Comparison of ENCODE assay signal across 8 cellular contexts in the genomic region with DNA sequence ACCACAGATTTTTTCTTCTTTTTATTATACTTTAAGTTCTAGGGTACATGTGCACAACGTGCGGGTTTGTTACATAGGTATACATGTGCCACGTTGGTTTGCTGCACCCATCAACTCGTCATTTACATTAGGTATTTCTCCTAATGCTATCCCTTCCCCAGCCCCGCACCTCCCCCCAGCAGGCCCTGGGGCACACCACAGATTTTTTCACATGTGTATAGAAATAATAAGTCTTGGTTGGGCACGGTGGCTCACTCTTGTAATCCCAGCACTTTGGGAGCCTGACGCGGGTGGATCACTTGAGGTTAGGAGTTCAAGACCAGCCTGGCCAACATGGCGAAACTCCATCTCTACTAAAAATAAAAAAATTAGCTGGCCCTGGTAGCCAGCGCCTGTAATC. TPM values are rescaled to one million over a fixed set of nuclear protein-coding genes. Genes with fewer than 3 reads are reported as not detected.
DNase-seq lines count a peak whose midpoint lies in the region; ATAC-seq and TF ChIP-seq lines count a peak whose summit lies in the region.
"Not testable (repeated sequence)": the region's sequence is repeated elsewhere in the genome, so short reads cannot be mapped to it uniquely, and the experiment has no call there.

No MANE protein-coding gene starts in this region.

- H3K36me3 ChIP-seq in BLaER1: peaks cover 13% of the 10 kb centered on the region; the same call in 1 of the 2 replicates
- H3K36me3 ChIP-seq in Peyer's patch; naive thymus-derived CD4-positive, alpha-beta T cell (ENCODE audit: control insufficient read depth in 2 of 3, insufficient read depth in 3 of 3, low read length in 3 of 3): not testable (repeated sequence)

- H3K36me3 Mint-ChIP-seq in activated CD4-positive, alpha-beta memory T cell treated with anti-CD3 and anti-CD28 coated beads for 36 hours: peaks cover 20% of the 10 kb centered on the region
- H3K36me3 Mint-ChIP-seq in central memory CD8-positive, alpha-beta T cell (ENCODE audit: insufficient read depth): peaks cover 38% of the 10 kb centered on the region
- H3K36me3 Mint-ChIP-seq in naive thymus-derived CD4-positive, alpha-beta T cell: peaks cover 0 to 33% (median 12%) of the 10 kb centered on the region in 5 donors
- H3K36me3 Mint-ChIP-seq in stimulated activated naive CD8-positive, alpha-beta T cell treated with anti-CD3 and anti-CD28 coated beads, Interleukin-15, Interleukin-2, amounts not matched to agents 100 ng/mL and 50 ng/mL, for 24 hours (ENCODE audit: low read depth): peaks cover 22% of the 10 kb centered on the region

- not testable (repeated sequence) for H3K27me3 ChIP-seq in BLaER1; Peyer's patch; naive thymus-derived CD4-positive, alpha-beta T cell (ENCODE audit: control insufficient read depth in 2 of 2, insufficient read depth in 2 of 2, low read length in 2 of 2)

- TF ChIP-seq POLR2A in Peyer's patch (IDR thresholded peaks at IDR 0.05): not testable (repeated sequence)

- TF ChIP-seq CTCF in GM12864 (IDR thresholded peaks at IDR 0.05; ENCODE audit: low read depth, low read length, missing control alignments); Peyer's patch (IDR thresholded peaks at IDR 0.05): not testable (repeated sequence)

- not testable (repeated sequence) for ATAC-seq in central memory CD8-positive, alpha-beta T cell (replicated peaks; ENCODE audit: extremely low read depth, poor library complexity, severe bottlenecking); naive thymus-derived CD4-positive, alpha-beta T cell

- DNase-seq in GM12864 (ENCODE audit: low read depth); Peyer's patch; central memory CD8-positive, alpha-beta T cell (ENCODE audit: low spot score in 2 of 2); naive thymus-derived CD4-positive, alpha-beta T cell: not testable (repeated sequence)
- peak; percentile 54 for DNase-seq in activated CD4-positive, alpha-beta memory T cell treated with anti-CD3 and anti-CD28 coated beads for 36 hours
- peak; percentile 69 for DNase-seq in activated effector memory CD4-positive, alpha-beta T cell treated with anti-CD3 and anti-CD28 coated beads, Interleukin-2, amount 50 U/mL, for 16 hours

- H3K27ac Mint-ChIP-seq in activated CD4-positive, alpha-beta memory T cell treated with anti-CD3 and anti-CD28 coated beads for 36 hours: peak overlapping the region; percentile 96
- peak overlapping the region; percentile 93 for H3K27ac Mint-ChIP-seq in central memory CD8-positive, alpha-beta T cell (ENCODE audit: low read depth)
- peak overlapping the region; percentile 91 to 97 (median 95) for H3K27ac Mint-ChIP-seq in naive thymus-derived CD4-positive, alpha-beta T cell
- peak overlapping the region; percentile 96 for H3K27ac Mint-ChIP-seq in stimulated activated naive CD8-positive, alpha-beta T cell treated with anti-CD3 and anti-CD28 coated beads, Interleukin-15, Interleukin-2, amounts not matched to agents 100 ng/mL and 50 ng/mL, for 24 hours

- H3K4me3 Mint-ChIP-seq in activated CD4-positive, alpha-beta memory T cell treated with anti-CD3 and anti-CD28 coated beads for 36 hours: peak overlapping the region; percentile 87
- peak overlapping the region; percentile 87 for H3K4me3 Mint-ChIP-seq in central memory CD8-positive, alpha-beta T cell
- peak overlapping the region; percentile 80 to 97 (median 96) for H3K4me3 Mint-ChIP-seq in naive thymus-derived CD4-positive, alpha-beta T cell
- H3K4me3 Mint-ChIP-seq in stimulated activated naive CD8-positive, alpha-beta T cell treated with anti-CD3 and anti-CD28 coated beads, Interleukin-15, Interleukin-2, amounts not matched to agents 100 ng/mL and 50 ng/mL, for 24 hours: peak overlapping the region; percentile 91

- not testable (repeated sequence) for H3K4me3 ChIP-seq in BLaER1
- peak overlapping the region; percentile 31; the same call in 1 of the 2 replicates for H3K4me3 ChIP-seq in GM12864 (ENCODE audit: low read depth, low read length)
- peak overlapping the region in 3 of 4 donors; percentile 23 to 37 (median 34) for H3K4me3 ChIP-seq in Peyer's patch
- peak overlapping the region; percentile 72 for H3K4me3 ChIP-seq in naive thymus-derived CD4-positive, alpha-beta T cell (ENCODE audit: low read length)

- H3K9me3 ChIP-seq in BLaER1; Peyer's patch; naive thymus-derived CD4-positive, alpha-beta T cell (ENCODE audit: control insufficient read depth in 2 of 3, low read length in 3 of 3): not testable (repeated sequence)

- H3K9me3 Mint-ChIP-seq in activated CD4-positive, alpha-beta memory T cell treated with anti-CD3 and anti-CD28 coated beads for 36 hours; central memory CD8-positive, alpha-beta T cell; naive thymus-derived CD4-positive, alpha-beta T cell; stimulated activated naive CD8-positive, alpha-beta T cell treated with anti-CD3 and anti-CD28 coated beads, Interleukin-15, Interleukin-2, amounts not matched to agents 100 ng/mL and 50 ng/mL, for 24 hours: not testable (repeated sequence)

- H3K27ac ChIP-seq in BLaER1: peak overlapping the region; percentile 94
- peak overlapping the region; percentile 46 to 80 (median 74) for H3K27ac ChIP-seq in Peyer's patch
- H3K27ac ChIP-seq in naive thymus-derived CD4-positive, alpha-beta T cell (ENCODE audit: low read depth, low read length): peak overlapping the region; percentile 78

- intact Hi-C loops in activated CD4-positive, alpha-beta memory T cell treated with anti-CD3 and anti-CD28 coated beads for 36 hours (cut with micrococcal nuclease): loop anchor here (1.0 to 10.0 kb wide), 6 partner anchors 9 to 851 kb away; partner anchors contain the start of gene RAPGEF6
- intact Hi-C loops in naive thymus-derived CD4-positive, alpha-beta T cell (cut with micrococcal nuclease): loop anchor here in 1 of 2 donors (5.0 to 10.0 kb wide), 2 partner anchors 33 to 851 kb away; no protein-coding TSS in a partner anchor

- H4K20me1 ChIP-seq in BLaER1: not testable (repeated sequence)

- CTCF ChIA-PET in activated CD4-positive, alpha-beta memory T cell treated with anti-CD3 and anti-CD28 coated beads for 36 hours (lab: Charles Lee): interaction anchor here (1.1 to 3.9 kb wide), 4 partner anchors 10 to 143 kb away, joined by 3 to 27 read pairs (median 7); partner anchors contain the start of gene CDC42SE2
- CTCF ChIA-PET in naive thymus-derived CD4-positive, alpha-beta T cell (lab: Charles Lee): interaction anchor here (3.4 to 5.3 kb wide), 2 partner anchors 11 to 12 kb away, joined by 15 to 34 read pairs; partner anchors contain the start of gene CDC42SE2

- H3K9ac ChIP-seq in BLaER1: peak overlapping the region; percentile 73; the same call in 1 of the 2 replicates

- H3K4me2 ChIP-seq in BLaER1: peak overlapping the region; percentile 92

- POLR2A ChIA-PET in activated CD4-positive, alpha-beta memory T cell treated with anti-CD3 and anti-CD28 coated beads for 36 hours (lab: Charles Lee): interaction anchor here (0.7 to 5.7 kb wide), 13 partner anchors 11 to 131 kb away, joined by 3 to 73 read pairs (median 7); partner anchors contain the start of genes CDC42SE2 and HINT1
- POLR2A ChIA-PET in naive thymus-derived CD4-positive, alpha-beta T cell (lab: Charles Lee): interaction anchor here (0.9 to 10.9 kb wide), 13 partner anchors 10 to 128 kb away, joined by 3 to 237 read pairs (median 6); partner anchors contain the start of gene CDC42SE2

- H3K4me1 ChIP-seq in BLaER1 (peaks cover 49% of the 10 kb centered on the region), Peyer's patch (peaks cover 0 to 17% (median 8%) of the 10 kb centered on the region in 4 donors)
- H3K4me1 ChIP-seq in naive thymus-derived CD4-positive, alpha-beta T cell (ENCODE audit: control insufficient read depth in 2 of 2, insufficient read depth in 2 of 2, low read length in 2 of 2): peaks cover 63 to 66% of the 10 kb centered on the region in 2 donors

- H3K4me1 Mint-ChIP-seq in activated CD4-positive, alpha-beta memory T cell treated with anti-CD3 and anti-CD28 coated beads for 36 hours (ENCODE audit: low read depth): peaks cover 68% of the 10 kb centered on the region
- H3K4me1 Mint-ChIP-seq in central memory CD8-positive, alpha-beta T cell: peaks cover 71% of the 10 kb centered on the region
- peaks cover 71 to 94% (median 79%) of the 10 kb centered on the region in 7 donors for H3K4me1 Mint-ChIP-seq in naive thymus-derived CD4-positive, alpha-beta T cell
- H3K4me1 Mint-ChIP-seq in stimulated activated naive CD8-positive, alpha-beta T cell treated with anti-CD3 and anti-CD28 coated beads, Interleukin-15, Interleukin-2, amounts not matched to agents 100 ng/mL and 50 ng/mL, for 24 hours (ENCODE audit: low read depth): peaks cover 90% of the 10 kb centered on the region

- not testable (repeated sequence) for H3K27me3 Mint-ChIP-seq in activated CD4-positive, alpha-beta memory T cell treated with anti-CD3 and anti-CD28 coated beads for 36 hours; central memory CD8-positive, alpha-beta T cell; naive thymus-derived CD4-positive, alpha-beta T cell; stimulated activated naive CD8-positive, alpha-beta T cell treated with anti-CD3 and anti-CD28 coated beads, Interleukin-15, Interleukin-2, amounts not matched to agents 100 ng/mL and 50 ng/mL, for 24 hours

RNA-seq across cellular contexts. Expression of gene CDC42SE2, which starts 9.8 kb away (rescaled TPM):
- total RNA-seq in Peyer's patch: 100 to 1,000 TPM in 2 of 4 donors, 10 to 100 TPM in 2; 49.9 to 125 (median 91.4) TPM
- 100 to 1,000 TPM; 103 to 104 TPM for total RNA-seq in activated CD4-positive, alpha-beta memory T cell treated with anti-CD3 and anti-CD28 coated beads for 36 hours
- 100 to 1,000 TPM; 143 to 265 (median 215) TPM for total RNA-seq in naive thymus-derived CD4-positive, alpha-beta T cell
- 100 to 1,000 TPM; 348 to 482 TPM for polyA plus RNA-seq in naive thymus-derived CD4-positive, alpha-beta T cell
